9 cellular contexts compared by ENCODE assay signal in the genomic region with DNA sequence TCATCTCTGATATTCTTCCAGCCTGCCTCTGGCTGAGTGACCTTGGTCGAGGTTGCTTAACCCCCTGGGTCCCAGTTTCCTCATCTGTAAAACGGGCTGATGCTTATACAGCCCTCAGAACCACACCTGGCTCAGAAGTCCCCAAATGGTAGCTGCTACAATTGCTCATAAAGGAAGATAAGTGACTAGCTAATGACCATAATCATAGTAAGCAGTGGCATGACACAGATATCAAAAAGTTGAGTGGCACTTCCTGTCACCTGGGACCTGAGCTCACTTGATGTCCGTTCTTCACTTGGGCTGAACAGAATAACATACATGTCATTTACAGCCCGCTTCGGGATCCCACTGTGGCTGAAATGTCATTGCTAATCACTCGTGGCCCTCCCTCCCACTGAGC. TPM values are rescaled to one million over a fixed set of nuclear protein-coding genes. Genes with fewer than 3 reads are reported as not detected.
DNase-seq lines count a peak whose midpoint lies in the region; ATAC-seq and TF ChIP-seq lines count a peak whose summit lies in the region.
"Had no signal": no experiment of that assay in that cellular context is flagged by ENCODE, and none has a peak within 500 bp of the region (broad histone marks: within the 10 kb centered on the region; RNA-seq: fewer than 3 reads in every experiment).

No MANE protein-coding gene starts in this region.

- DNase-seq in stimulated activated naive CD8-positive, alpha-beta T cell treated with anti-CD3 and anti-CD28 coated beads, Interleukin-15, Interleukin-2, amounts not matched to agents 100 U/mL and 50 U/mL, for 24 hours, result no peak
- no peak for DNase-seq in body of pancreas
- DNase-seq in SJCRH30, result no peak
- DNase-seq in GM13976 (ENCODE audit: low spot score), result no peak
- DNase-seq: NCI-H82 had no signal

- in situ Hi-C loops in GM13976 (cut with MboI; ENCODE audit: low sequenced_read_pairs, unreplicated experiment), result no loop called here

- H3K27ac Mint-ChIP-seq in stimulated activated naive CD8-positive, alpha-beta T cell treated with anti-CD3 and anti-CD28 coated beads, Interleukin-15, Interleukin-2, amounts not matched to agents 100 ng/mL and 50 ng/mL, for 24 hours, result peak overlapping the region; percentile 96

- no peak for TF ChIP-seq POLR2A in body of pancreas (IDR thresholded peaks at IDR 0.05)

- H3K27me3 ChIP-seq in body of pancreas (no peaks in the 10 kb centered on the region), mucosa of rectum (ENCODE audit: control insufficient read depth in 2 of 2, insufficient read depth in 2 of 2, low read length in 2 of 2) (no peaks in the 10 kb centered on the region), SJCRH30 (no peaks in the 10 kb centered on the region)

- TF ChIP-seq CTCF in body of pancreas (IDR thresholded peaks at IDR 0.05) (no peak), GM13976 (IDR thresholded peaks at IDR 0.05; ENCODE audit: borderline replicate concordance, control extremely low read depth, extremely low read depth, insufficient read depth, missing control alignments) (no peak)

- H3K4me3 Mint-ChIP-seq in stimulated activated naive CD8-positive, alpha-beta T cell treated with anti-CD3 and anti-CD28 coated beads, Interleukin-15, Interleukin-2, amounts not matched to agents 100 ng/mL and 50 ng/mL, for 24 hours, result peak overlapping the region; percentile 98

- no peak for ATAC-seq in stimulated activated naive CD8-positive, alpha-beta T cell treated with anti-CD3 and anti-CD28 coated beads, Interleukin-15, Interleukin-2, amounts not matched to agents 100 U/mL and 50 U/mL, for 24 hours
- ATAC-seq in body of pancreas (no peak), HG03469 (IDR thresholded peaks at IDR 0.05; ENCODE audit: unreplicated experiment) (no peak), HG02840 (IDR thresholded peaks at IDR 0.05; ENCODE audit: low FRiP score, unreplicated experiment) (no peak)

- H3K4me1 Mint-ChIP-seq in stimulated activated naive CD8-positive, alpha-beta T cell treated with anti-CD3 and anti-CD28 coated beads, Interleukin-15, Interleukin-2, amounts not matched to agents 100 ng/mL and 50 ng/mL, for 24 hours (ENCODE audit: low read depth), result peaks cover 36% of the 10 kb centered on the region

- H3K9ac ChIP-seq in mucosa of rectum (ENCODE audit: low read depth in 1 of 2, low read length in 2 of 2), result peak overlapping the region in 1 of 2 donors; percentile 98

- H3K4me1 ChIP-seq in body of pancreas (peaks cover 29% of the 10 kb centered on the region), mucosa of rectum (ENCODE audit: control insufficient read depth in 2 of 2, insufficient read depth in 2 of 2, low read length in 2 of 2) (peaks cover 11 to 18% of the 10 kb centered on the region in 2 donors), SJCRH30 (no peaks in the 10 kb centered on the region)

- no peaks in the 10 kb centered on the region for H3K27me3 Mint-ChIP-seq in stimulated activated naive CD8-positive, alpha-beta T cell treated with anti-CD3 and anti-CD28 coated beads, Interleukin-15, Interleukin-2, amounts not matched to agents 100 ng/mL and 50 ng/mL, for 24 hours

- 45 to 51% methylated on average over 6 of the region's 6 CpGs for WGBS in body of pancreas, 2 donors

- intact Hi-C loops in body of pancreas (cut with DNase I), result no loop called here

- H3K4me3 ChIP-seq in body of pancreas, result no peak overlapping the region
- peak overlapping the region; percentile 90 to 96 for H3K4me3 ChIP-seq in mucosa of rectum (ENCODE audit: low read length in 2 of 2)
- H3K4me3 ChIP-seq in SJCRH30, result no peak overlapping the region

- no peaks in the 10 kb centered on the region for H3K9me3 Mint-ChIP-seq in stimulated activated naive CD8-positive, alpha-beta T cell treated with anti-CD3 and anti-CD28 coated beads, Interleukin-15, Interleukin-2, amounts not matched to agents 100 ng/mL and 50 ng/mL, for 24 hours

- H3K36me3 ChIP-seq in body of pancreas (replicated peaks in 1 of 2; ENCODE audit: insufficient read depth in 1 of 2, low read depth in 2 of 2) (no peaks in the 10 kb centered on the region), mucosa of rectum (ENCODE audit: control insufficient read depth in 2 of 2, insufficient read depth in 2 of 2, low read length in 2 of 2) (peaks cover 0 to 5% of the 10 kb centered on the region in 2 donors), SJCRH30 (no peaks in the 10 kb centered on the region)

- H3K9me3 ChIP-seq in body of pancreas (no peaks in the 10 kb centered on the region), mucosa of rectum (ENCODE audit: control insufficient read depth in 2 of 2, low read length in 2 of 2) (no peaks in the 10 kb centered on the region), SJCRH30 (replicated peaks) (no peaks in the 10 kb centered on the region)

- peak overlapping the region in 3 of 4 donors; percentile 93 to 98 (median 96) for H3K27ac ChIP-seq in body of pancreas
- peak overlapping the region in 1 of 2 donors; percentile 96 for H3K27ac ChIP-seq in mucosa of rectum (ENCODE audit: low read depth in 2 of 2, low read length in 2 of 2)
- no peak overlapping the region for H3K27ac ChIP-seq in SJCRH30

- peaks cover 12% of the 10 kb centered on the region for H3K36me3 Mint-ChIP-seq in stimulated activated naive CD8-positive, alpha-beta T cell treated with anti-CD3 and anti-CD28 coated beads, Interleukin-15, Interleukin-2, amounts not matched to agents 100 ng/mL and 50 ng/mL, for 24 hours (ENCODE audit: low read depth)

RNA-seq across cellular contexts. Expression of a gene that starts 1.8 kb away (rescaled TPM):
- total RNA-seq in body of pancreas, result 10 to 100 TPM; 23.3 to 44.8 TPM
- 11.6 and 13.8 TPM in 2 replicates for total RNA-seq in SJCRH30 (2014; rRNA removed; shearing (Covaris generic))

RNA-seq across cellular contexts. Expression of a gene that starts 11.7 kb away (rescaled TPM):
- 10 to 100 TPM; 11.9 to 19.4 TPM for total RNA-seq in body of pancreas
- total RNA-seq in SJCRH30 (2014; rRNA removed; shearing (Covaris generic)), result 5.5 and 8.7 TPM in 2 replicates

Comparison
In these comparisons a context has a peak if more than half of its experiments do, and no peak if none do; other contexts are left out.
1. H3K4me3 ChIP-seq: peak in mucosa of rectum (2 of 2); none in body of pancreas (0 of 2) and SJCRH30 (single experiment).